ENCODE assay signal across 22 cellular contexts in the genomic region with DNA sequence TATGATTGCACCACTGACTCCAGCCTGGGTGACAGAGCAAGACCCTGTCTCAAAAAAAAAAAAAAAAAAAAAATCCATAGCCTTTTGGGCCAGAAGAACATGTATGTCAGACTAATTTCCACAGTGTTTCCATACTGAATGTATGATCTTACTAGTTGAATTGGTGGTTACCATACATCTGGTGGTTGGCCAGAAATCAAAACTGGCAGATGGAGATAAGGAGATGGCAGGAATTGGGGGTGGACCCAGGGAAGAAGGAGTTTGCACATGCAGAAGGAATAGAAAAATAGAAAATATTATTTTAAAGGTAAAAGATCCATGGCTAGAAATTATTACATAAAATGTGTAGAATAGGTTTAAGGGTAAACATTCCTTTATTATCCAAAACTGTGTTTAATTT. TPM values are rescaled to one million over a fixed set of nuclear protein-coding genes. Genes with fewer than 3 reads are reported as not detected.
DNase-seq lines count a peak whose midpoint lies in the region; ATAC-seq and TF ChIP-seq lines count a peak whose summit lies in the region.
"Had no signal": no experiment of that assay in that cellular context is flagged by ENCODE, and none has a peak within 500 bp of the region (broad histone marks: within the 10 kb centered on the region; RNA-seq: fewer than 3 reads in every experiment).

No MANE protein-coding gene starts in this region.

- TF ChIP-seq EP300 in SK-N-SH (IDR thresholded peaks at IDR 0.05; ENCODE audit: borderline replicate concordance in 1 of 2, low read depth in 1 of 2, low read length in 1 of 2): no peak

- ATAC-seq in SK-N-SH treated with all-trans-retinoic acid at 6 μM for 48 hours (no peak), HG03045 (IDR thresholded peaks at IDR 0.05; ENCODE audit: unreplicated experiment) (no peak)
- ATAC-seq: HCT116 had no signal

- peak; percentile 32 for DNase-seq in SK-N-SH
- DNase-seq in NCI-H1694 (lab: John Stamatoyannopoulos, UW): peak; percentile 63
- DNase-seq in cerebellum (ENCODE audit: low spot score): peak; percentile 51
- DNase-seq in dermis blood vessel endothelial cell: no peak
- DNase-seq in GM13976 (ENCODE audit: low spot score): no peak
- DNase-seq: ACHN; BE2C; CD4-positive, CD25-positive, alpha-beta regulatory T cell; CD8-positive, alpha-beta memory T cell; COR-L47; DMS153; DMS79; GF-D8; GOT3; H7; HFFc6 had no signal

- peaks cover 3% of the 10 kb centered on the region for H3F3A ChIP-seq in SK-N-SH (replicated peaks; ENCODE audit: insufficient read depth)

- TF ChIP-seq RAD21 in SK-N-SH (IDR thresholded peaks at IDR 0.05; ENCODE audit: low read length): no peak

- no peak overlapping the region for H3K9ac ChIP-seq in SK-N-SH

- no peaks in the 10 kb centered on the region for H3K9me3 ChIP-seq in SK-N-SH
- H3K9me3 ChIP-seq: BE2C had no signal

- no peaks in the 10 kb centered on the region for H3K9me2 ChIP-seq in SK-N-SH

- H4K20me1 ChIP-seq in SK-N-SH (ENCODE audit: insufficient read depth): no peaks in the 10 kb centered on the region

- in situ Hi-C loops in GM13976 (cut with MboI; ENCODE audit: low sequenced_read_pairs, unreplicated experiment): no loop called here

- no peak overlapping the region for H3K4me3 ChIP-seq in SK-N-SH (ENCODE audit: low read depth in 2 of 2, low read length in 1 of 2)

- no peaks in the 10 kb centered on the region; the same call in 1 of the 2 replicates for H3K27me3 ChIP-seq in SK-N-SH (ENCODE audit: insufficient read depth)
- H3K27me3 ChIP-seq: BE2C had no signal

- POLR2A ChIA-PET in SK-N-SH (lab: Yijun Ruan, JAX): no interaction called here

- H3K79me2 ChIP-seq in SK-N-SH (ENCODE audit: insufficient read depth): no peaks in the 10 kb centered on the region

- TF ChIP-seq CTCF in SK-N-SH (IDR thresholded peaks at IDR 0.05): no peak
- TF ChIP-seq CTCF in GM13976 (IDR thresholded peaks at IDR 0.05; ENCODE audit: borderline replicate concordance, control extremely low read depth, extremely low read depth, insufficient read depth, missing control alignments): no peak

- H3K4me1 ChIP-seq in SK-N-SH (ENCODE audit: control insufficient read depth in 1 of 2, insufficient read depth in 2 of 2, low read depth in 1 of 2, low read length in 1 of 2): peaks cover 0 to 4% of the 10 kb centered on the region in 2 experiments; a peak in 2 of 4 replicates
- H3K4me1 ChIP-seq: BE2C had no signal

- H3K36me3 ChIP-seq in SK-N-SH (replicated peaks in 1 of 2; ENCODE audit: control insufficient read depth in 1 of 2, insufficient read depth in 2 of 2, low read length in 1 of 2): no peaks in the 10 kb centered on the region
- H3K36me3 ChIP-seq: BE2C had no signal

- no peak overlapping the region for H3K27ac ChIP-seq in SK-N-SH (ENCODE audit: low read depth in 2 of 2, low read length in 1 of 2)
- H3K27ac ChIP-seq: HL-60 had no signal

- no peak overlapping the region for H3K4me2 ChIP-seq in SK-N-SH

- H2AFZ ChIP-seq in SK-N-SH (ENCODE audit: low read depth): no peak overlapping the region

- CTCF ChIA-PET in SK-N-SH (lab: Yijun Ruan, JAX): interaction anchor here (1.1 to 3.0 kb wide), 2 partner anchors 23 to 66 kb away, joined by 4 to 12 read pairs; no protein-coding TSS in a partner anchor

TF ChIP-seq in SK-N-SH, 30 proteins besides CTCF, POLR2A, EP300 and RAD21:
- TF ChIP-seq FOSL2 (IDR thresholded peaks at IDR 0.05; ENCODE audit: borderline replicate concordance, low read depth) (no peak), RFX5 (IDR thresholded peaks at IDR 0.05; ENCODE audit: low read length) (no peak), RCOR1 (IDR thresholded peaks at IDR 0.05; ENCODE audit: low read length) (no peak), ELF1 (IDR thresholded peaks at IDR 0.05) (no peak), YY1 (IDR thresholded peaks at IDR 0.05; ENCODE audit: low read depth) (no peak), NFIC (IDR thresholded peaks at IDR 0.05; ENCODE audit: borderline replicate concordance) (no peak), GABPA (IDR thresholded peaks at IDR 0.05; ENCODE audit: low read depth) (no peak), FOXM1 (IDR thresholded peaks at IDR 0.05; ENCODE audit: low read depth) (no peak), TCF12 (IDR thresholded peaks at IDR 0.05) (no peak), PBX3 (IDR thresholded peaks at IDR 0.05) (no peak), CHD2 (IDR thresholded peaks at IDR 0.05; ENCODE audit: low read length, partially characterized antibody) (no peak), NRF1 (IDR thresholded peaks at IDR 0.05; ENCODE audit: low read depth, low read length) (no peak), EZH2phosphoT487 (IDR thresholded peaks at IDR 0.05; ENCODE audit: borderline replicate concordance, low read depth) (no peak), SMC3 (IDR thresholded peaks at IDR 0.05; ENCODE audit: low read depth, low read length) (no peak), JUND (IDR thresholded peaks at IDR 0.05) (no peak), POLR2AphosphoS5 (IDR thresholded peaks at IDR 0.05; ENCODE audit: low read depth, low read length) (no peak)
- TF ChIP-seq, protein P1, sequence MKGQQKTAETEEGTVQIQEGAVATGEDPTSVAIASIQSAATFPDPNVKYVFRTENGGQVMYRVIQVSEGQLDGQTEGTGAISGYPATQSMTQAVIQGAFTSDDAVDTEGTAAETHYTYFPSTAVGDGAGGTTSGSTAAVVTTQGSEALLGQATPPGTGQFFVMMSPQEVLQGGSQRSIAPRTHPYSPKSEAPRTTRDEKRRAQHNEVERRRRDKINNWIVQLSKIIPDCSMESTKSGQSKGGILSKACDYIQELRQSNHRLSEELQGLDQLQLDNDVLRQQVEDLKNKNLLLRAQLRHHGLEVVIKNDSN (IDR thresholded peaks at IDR 0.05; ENCODE audit: borderline replicate concordance, low read depth): no peak

TF ChIP-seq in SK-N-SH treated with all-trans-retinoic acid at 6 μM for 48 hours, 23 proteins besides CTCF, POLR2A, EP300 and RAD21:
- no peak for TF ChIP-seq TOX (CRISPR knock-in tag; IDR thresholded peaks at IDR 0.05; ENCODE audit: borderline replicate concordance)
- no peak for TF ChIP-seq SNAI2 (CRISPR knock-in tag; IDR thresholded peaks at IDR 0.05)

RNA-seq across cellular contexts. Expression of gene ATOH7, which starts 3.7 kb away (rescaled TPM):
- 0.08 and 0.12 TPM in 2 replicates for polyA plus RNA-seq in SK-N-SH (2012; rRNA removed)
- polyA plus RNA-seq in SK-N-SH (2012; cell fraction: cytosol; rRNA removed): 0.08 and 0.14 TPM in 2 replicates
- 0.10 and 0.15 TPM in 2 replicates for polyA plus RNA-seq in SK-N-SH (2012; cell fraction: nucleus; rRNA removed)
- 1.5 TPM for total RNA-seq in cerebellum
- total RNA-seq in dermis blood vessel endothelial cell: not detected in 2 replicates
- total RNA-seq: CD4-positive, CD25-positive, alpha-beta regulatory T cell; CD8-positive, alpha-beta memory T cell; Daoy; H7; HT1080 had no signal
- polyA plus RNA-seq: CD4-positive, CD25-positive, alpha-beta regulatory T cell; CD8-positive, alpha-beta memory T cell had no signal

Comparison
In these comparisons a context has a peak if more than half of its experiments do, and no peak if none do; other contexts are left out.
1. DNase-seq: peak in SK-N-SH (single experiment), NCI-H1694 (single experiment) and cerebellum (single experiment); none in dermis blood vessel endothelial cell (single experiment) and GM13976 (single experiment).